ENCODE assay signal across 1 cellular context in the genomic region with DNA sequence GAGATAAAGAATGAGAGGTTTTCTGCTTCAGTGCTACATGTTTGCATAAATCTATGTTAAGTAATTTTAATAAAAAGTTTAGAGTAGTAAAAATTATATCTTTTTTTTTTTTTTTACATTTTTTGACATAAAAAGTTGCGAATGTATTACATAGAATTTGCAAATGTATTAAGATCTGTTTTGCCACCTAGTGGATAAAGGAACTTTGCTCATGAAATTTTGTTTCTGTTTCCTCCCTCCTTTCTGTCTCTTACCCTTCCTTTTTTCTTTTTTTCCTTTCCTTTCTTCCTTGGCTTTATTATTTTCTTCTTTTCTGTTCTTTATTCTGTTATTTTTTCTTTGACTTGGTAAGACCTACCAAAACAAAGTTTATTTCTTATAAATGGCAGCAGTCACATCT.
TF ChIP-seq lines count a peak whose summit lies in the region.

No MANE protein-coding gene starts in this region.

TF ChIP-seq in HCT116, 20 proteins besides CTCF, POLR2A, EP300 and RAD21 (continued from another document):
- TF ChIP-seq, protein P1, sequence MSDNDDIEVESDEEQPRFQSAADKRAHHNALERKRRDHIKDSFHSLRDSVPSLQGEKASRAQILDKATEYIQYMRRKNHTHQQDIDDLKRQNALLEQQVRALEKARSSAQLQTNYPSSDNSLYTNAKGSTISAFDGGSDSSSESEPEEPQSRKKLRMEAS (IDR thresholded peaks at IDR 0.05): no peak
